17 cellular contexts compared by ENCODE assay signal in genomic region chr11:16555956-16556355, GRCh38.
DNase-seq lines count a peak whose midpoint lies in the region; FAIRE-seq and TF ChIP-seq lines count a peak whose summit lies in the region.
"Had no signal": no experiment of that assay in that cellular context is flagged by ENCODE, and none has a peak within 500 bp of the region (broad histone marks: within the 10 kb centered on the region; RNA-seq: fewer than 3 reads in every experiment).

No MANE protein-coding gene starts in this region.

- DNase-seq in activated gamma-delta T cell (lab: John Stamatoyannopoulos, UW) (no peak), sigmoid colon (no peak)
- DNase-seq in stimulated activated CD4-positive, alpha-beta T cell treated with anti-CD3 and anti-CD28 coated beads, Interleukin-2, amount 100 ng/mL, for 48 hours, result no peak
- DNase-seq: C1 segment of cervical spinal cord; Calu3; CD4-positive, alpha-beta memory T cell; COR-L47; DMS53; DMS79 treated with DMSO at 0.1 percent for 48 hours; GOT3 had no signal

- 69 to 76% methylated on average over 2 of the region's 2 CpGs for WGBS in sigmoid colon, 2 donors

- H3K27me3 ChIP-seq in endocrine pancreas (ENCODE audit: control insufficient read depth, insufficient read depth, low read length), result no peaks in the 10 kb centered on the region
- H3K27me3 ChIP-seq in sigmoid colon, result no peaks in the 10 kb centered on the region

- peak; percentile 37 for FAIRE-seq in G401.6 (lab: Jason Lieb, UNC)
- peak; percentile 85 for FAIRE-seq in islet of Langerhans (lab: Jason Lieb, UNC)
- FAIRE-seq: GM12892, H54 had no signal

- TF ChIP-seq CTCF in HEK293 (tag by site-specific recombination; IDR thresholded peaks at IDR 0.05) (no peak), sigmoid colon (IDR thresholded peaks at IDR 0.05) (no peak)

- no peak overlapping the region for H3K9ac ChIP-seq in endocrine pancreas (ENCODE audit: control insufficient read depth, insufficient read depth, low read length)

- H3K9me3 ChIP-seq in HEK293 (ENCODE audit: control insufficient read depth, insufficient read depth, low read depth, low read length) (no peaks in the 10 kb centered on the region), endocrine pancreas (ENCODE audit: control insufficient read depth, low read length) (no peaks in the 10 kb centered on the region), sigmoid colon (no peaks in the 10 kb centered on the region)
- H3K9me3 ChIP-seq: HAP-1 had no signal

- POLR2A ChIA-PET in HEK293 (lab: Yijun Ruan, JAX), result no interaction called here

- H3K4me3 ChIP-seq in HEK293 (ENCODE audit: low read depth, low read length) (no peak overlapping the region), endocrine pancreas (ENCODE audit: control insufficient read depth, insufficient read depth, low read length) (peak overlapping the region; percentile 52), sigmoid colon (no peak overlapping the region)
- H3K4me3 ChIP-seq: HAP-1 had no signal

- H3K4me1 ChIP-seq in HEK293 (ENCODE audit: control insufficient read depth, insufficient read depth, low read length), result no peaks in the 10 kb centered on the region
- peaks cover 17% of the 10 kb centered on the region for H3K4me1 ChIP-seq in endocrine pancreas (ENCODE audit: control insufficient read depth, insufficient read depth, low read length)
- no peaks in the 10 kb centered on the region for H3K4me1 ChIP-seq in sigmoid colon
- H3K4me1 ChIP-seq: HAP-1 had no signal

- TF ChIP-seq EP300 in sigmoid colon (IDR thresholded peaks at IDR 0.05), result no peak

- intact Hi-C loops in sigmoid colon (cut with DNase I), result no loop called here

- CTCF ChIA-PET in HEK293 (lab: Yijun Ruan, JAX), result no interaction called here

- H3K27ac ChIP-seq in HEK293 (ENCODE audit: extremely low read depth, low read depth, low read length) (no peak overlapping the region), sigmoid colon (no peak overlapping the region)

- no peak for TF ChIP-seq POLR2A in sigmoid colon (IDR thresholded peaks at IDR 0.05)

- H3K36me3 ChIP-seq in HEK293 (ENCODE audit: control insufficient read depth in 2 of 2, insufficient read depth in 1 of 2, low read length in 2 of 2) (no peaks in the 10 kb centered on the region), endocrine pancreas (ENCODE audit: control insufficient read depth, insufficient read depth, low read length) (no peaks in the 10 kb centered on the region), sigmoid colon (no peaks in the 10 kb centered on the region)
- H3K36me3 ChIP-seq: HAP-1 had no signal

TF ChIP-seq in HEK293, 187 proteins besides CTCF, POLR2A, EP300 and RAD21:
- peak; percentile 80 for TF ChIP-seq BCL6B (tag by site-specific recombination; IDR thresholded peaks at IDR 0.05)
- no peak for TF ChIP-seq ZNF660 (tag by site-specific recombination; IDR thresholded peaks at IDR 0.05)
- TF ChIP-seq ZNF324 (tag by site-specific recombination; IDR thresholded peaks at IDR 0.05), result no peak
